In the genomic region with DNA sequence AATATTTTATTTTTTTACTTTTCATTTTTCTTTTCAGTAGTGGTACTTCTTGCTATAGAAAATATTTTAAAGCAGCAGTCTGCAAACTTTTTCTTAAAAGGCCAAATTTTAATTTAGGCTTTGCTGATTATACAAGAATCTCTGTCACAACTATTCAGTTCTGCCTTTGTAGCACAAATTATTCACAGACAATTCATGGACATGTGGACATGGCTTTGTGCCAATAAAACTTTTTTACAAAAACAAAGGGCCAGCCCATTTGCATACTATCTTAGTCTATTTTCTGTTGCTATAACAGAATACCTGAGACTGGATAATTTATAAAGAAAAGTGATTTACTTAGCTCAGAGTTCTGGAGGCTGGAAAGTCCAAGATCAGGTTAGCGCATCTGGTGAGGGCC, we compare ENCODE assay signal across 31 cellular contexts.
"Had no signal": no experiment of that assay in that cellular context is flagged by ENCODE, and none has a peak within 500 bp of the region (broad histone marks: within the 10 kb centered on the region; RNA-seq: fewer than 3 reads in every experiment).

No MANE protein-coding gene starts in this region.

- H3K27ac ChIP-seq: ascending aorta, cardiac muscle cell, VCaP had no signal

- FAIRE-seq: bronchial epithelial cell, TTC549 had no signal

- H3K27me3 ChIP-seq: ascending aorta, cardiac muscle cell had no signal

- H3K36me3 ChIP-seq: ascending aorta, cardiac muscle cell had no signal

- H3K9me3 ChIP-seq: ascending aorta had no signal

- H3K4me3 ChIP-seq: ascending aorta, cardiac muscle cell had no signal

- DNase-seq: activated B cell treated with CpG ODN at 0.5 μM for 24 hours; activated CD4-positive, alpha-beta memory T cell treated with anti-CD3 and anti-CD28 coated beads for 36 hours; activated CD4-positive, alpha-beta T cell treated with anti-CD3 and anti-CD28 coated beads for 4 hours; activated CD4-positive, alpha-beta T cell treated with anti-CD3 and anti-CD28 coated beads, Interleukin-2, amount 10 ng/mL, durations not matched to agents 24 days and 14 days; activated CD4-positive, alpha-beta T cell treated with anti-CD3 and anti-CD28 coated beads, Interleukin-2, amount 50 U/mL, for 1 hour; activated CD4-positive, alpha-beta T cell treated with anti-CD3 and anti-CD28 coated beads, Interleukin-2, amount 50 U/mL, for 4 hours; activated CD4-positive, CD25-positive, alpha-beta regulatory T cell treated with anti-CD3 and anti-CD28 coated beads, Interleukin-2, amount 50 U/mL, for 72 hours; activated CD8-positive, alpha-beta memory T cell treated with anti-CD3 and anti-CD28 coated beads, Interleukin-2, amount 50 U/mL, for 4 hours; activated CD8-positive, alpha-beta T cell treated with anti-CD3 and anti-CD28 coated beads for 36 hours; activated effector memory CD4-positive, alpha-beta T cell treated with Interleukin-2 at 50 U/mL for 16 hours; activated gamma-delta T cell; activated naive CD4-positive, alpha-beta T cell treated with anti-CD3 and anti-CD28 coated beads, Interleukin-2, amount 10 ng/mL, durations not matched to agents 7 days and 5 days; activated naive CD4-positive, alpha-beta T cell treated with Interleukin-2 at 50 U/mL for 16 hours; activated naive CD8-positive, alpha-beta T cell treated with anti-CD3 and anti-CD28 coated beads, Interleukin-2, amount 10 ng/mL, durations not matched to agents 7 days and 5 days; activated naive CD8-positive, alpha-beta T cell treated with anti-CD3 and anti-CD28 coated beads, Interleukin-2, amount 50 U/mL, for 24 hours; activated T-cell treated with anti-CD3 and anti-CD28 coated beads for 4 hours; activated T-cell treated with anti-CD3 and anti-CD28 coated beads, Interleukin-2, amount 50 U/mL, for 1 hour; activated T-cell treated with anti-CD3 and anti-CD28 coated beads, Interleukin-2, amount 50 U/mL, for 4 hours; activated T-cell treated with anti-CD3 and anti-CD28 coated beads, Interleukin-2, amount 50 U/mL, for 72 hours; amygdala; anterior cingulate cortex; caudate nucleus; cerebellar nuclear complex; T-helper 2 cell; T-helper 9 cell had no signal

- ATAC-seq: activated CD8-positive, alpha-beta T cell treated with anti-CD3 and anti-CD28 coated beads for 36 hours; activated naive CD8-positive, alpha-beta T cell treated with anti-CD3 and anti-CD28 coated beads, Interleukin-2, amount 50 U/mL, for 24 hours; activated T-cell treated with anti-CD3 and anti-CD28 coated beads, Interleukin-2, amount 50 U/mL, for 4 hours; activated T-cell treated with anti-CD3 and anti-CD28 coated beads, Interleukin-2, amount 50 U/mL, for 72 hours; activated T-helper 17 cell treated with anti-CD3 and anti-CD28 coated beads, Interleukin-2, amount 50 U/mL, for 72 hours had no signal

- H3K4me1 ChIP-seq: ascending aorta had no signal
